In genomic region chr14:34875031-34875922, GRCh38 we compare ENCODE assay signal across 8 cellular contexts. TPM values are rescaled to one million over a fixed set of nuclear protein-coding genes. Genes with fewer than 3 reads are reported as not detected.
DNase-seq lines count a peak whose midpoint lies in the region; ATAC-seq and TF ChIP-seq lines count a peak whose summit lies in the region.

TSS of gene BAZ1A (minus strand) at chr14:34875360. CDS start at chr14:34874604, 756 bp downstream.

- DNase-seq in HFFc6 (peak; percentile 93), NCI-H1048 (lab: John Stamatoyannopoulos, UW) (peak; percentile 74), SK-N-MC (ENCODE audit: low read depth, low spot score) (peak; percentile 79), Right ventricle myocardium inferior (ENCODE audit: missing footprints) (peak; percentile 80), osteocyte (ENCODE audit: extremely low spot score, unreplicated experiment) (peak; percentile 89), type B pancreatic cell (ENCODE audit: extremely low spot score, unreplicated experiment) (peak; percentile 83)
- DNase-seq in activated naive CD8-positive, alpha-beta T cell treated with anti-CD3 and anti-CD28 coated beads, Interleukin-2, amount 50 U/mL, for 24 hours: peak; percentile 48

- intact Hi-C loops in Right ventricle myocardium inferior (cut with DNase I): loop anchor here (2.0 to 10.0 kb wide), 2 partner anchors 108 to 250 kb away; partner anchors contain the start of genes PPP2R3C, PRORP and SRP54

- no peaks in the 10 kb centered on the region for H3K9me3 ChIP-seq in SK-N-MC (ENCODE audit: low read depth, low read length)

- H3K4me3 ChIP-seq in GM08714 (ENCODE audit: low read length) (peak within 1 kb of the TSS; percentile 78), SK-N-MC (peak within 1 kb of the TSS; percentile 86)

- H3K9me3 Mint-ChIP-seq in HFFc6 (no peaks in the 10 kb centered on the region), osteocyte (ENCODE audit: unreplicated experiment) (no peaks in the 10 kb centered on the region), type B pancreatic cell (no peaks in the 10 kb centered on the region)
- H3K9me3 Mint-ChIP-seq in activated naive CD8-positive, alpha-beta T cell treated with anti-CD3 and anti-CD28 coated beads, Interleukin-2, amount 50 U/mL, for 24 hours: no peaks in the 10 kb centered on the region

- ATAC-seq in activated naive CD8-positive, alpha-beta T cell treated with anti-CD3 and anti-CD28 coated beads, Interleukin-2, amount 50 U/mL, for 24 hours: peak; percentile 41
- peak; percentile 74 for ATAC-seq in Right ventricle myocardium inferior

- TF ChIP-seq CTCF in HFFc6 (IDR thresholded peaks at IDR 0.05): no peak
- peak; percentile 14 for TF ChIP-seq CTCF in osteocyte (IDR thresholded peaks at IDR 0.05)
- TF ChIP-seq CTCF in type B pancreatic cell (conservative IDR thresholded peaks at IDR 0.05): peak; percentile 55

- H3K4me3 Mint-ChIP-seq in HFFc6: peak within 1 kb of the TSS; percentile 96
- peak within 1 kb of the TSS; percentile 100 for H3K4me3 Mint-ChIP-seq in activated naive CD8-positive, alpha-beta T cell treated with anti-CD3 and anti-CD28 coated beads, Interleukin-2, amount 50 U/mL, for 24 hours
- H3K4me3 Mint-ChIP-seq in osteocyte (ENCODE audit: unreplicated experiment): peak within 1 kb of the TSS; percentile 99
- peak within 1 kb of the TSS; percentile 99 for H3K4me3 Mint-ChIP-seq in type B pancreatic cell

- H3K4me1 Mint-ChIP-seq in HFFc6 (ENCODE audit: low read depth) (peaks cover 26% of the 10 kb centered on the region), osteocyte (ENCODE audit: unreplicated experiment) (peaks cover 38% of the 10 kb centered on the region), type B pancreatic cell (ENCODE audit: unreplicated experiment) (peaks cover 17% of the 10 kb centered on the region)
- peaks cover 42% of the 10 kb centered on the region for H3K4me1 Mint-ChIP-seq in activated naive CD8-positive, alpha-beta T cell treated with anti-CD3 and anti-CD28 coated beads, Interleukin-2, amount 50 U/mL, for 24 hours

- H3K36me3 ChIP-seq in SK-N-MC (ENCODE audit: insufficient read depth, low read length): peaks cover 19% of the 10 kb centered on the region

- H3K27ac ChIP-seq in SK-N-MC: peak within 1 kb of the TSS; percentile 80

- H3K27me3 Mint-ChIP-seq in HFFc6 (ENCODE audit: insufficient read depth) (peaks cover 2% of the 10 kb centered on the region; the same call in 1 of the 2 replicates), osteocyte (ENCODE audit: unreplicated experiment) (no peaks in the 10 kb centered on the region), type B pancreatic cell (no peaks in the 10 kb centered on the region)
- H3K27me3 Mint-ChIP-seq in activated naive CD8-positive, alpha-beta T cell treated with anti-CD3 and anti-CD28 coated beads, Interleukin-2, amount 50 U/mL, for 24 hours: no peaks in the 10 kb centered on the region

- no peaks in the 10 kb centered on the region for H3K36me3 Mint-ChIP-seq in HFFc6 (ENCODE audit: low read depth)
- H3K36me3 Mint-ChIP-seq in activated naive CD8-positive, alpha-beta T cell treated with anti-CD3 and anti-CD28 coated beads, Interleukin-2, amount 50 U/mL, for 24 hours (ENCODE audit: low read depth): peaks cover 33% of the 10 kb centered on the region
- no peaks in the 10 kb centered on the region for H3K36me3 Mint-ChIP-seq in osteocyte (ENCODE audit: unreplicated experiment)
- H3K36me3 Mint-ChIP-seq in type B pancreatic cell: peaks cover 4% of the 10 kb centered on the region

- H3K9ac ChIP-seq in SK-N-MC (ENCODE audit: insufficient read length): peak within 1 kb of the TSS; percentile 93

- H3K27ac Mint-ChIP-seq in HFFc6: peak within 1 kb of the TSS; percentile 94
- peak within 1 kb of the TSS; percentile 100 for H3K27ac Mint-ChIP-seq in activated naive CD8-positive, alpha-beta T cell treated with anti-CD3 and anti-CD28 coated beads, Interleukin-2, amount 50 U/mL, for 24 hours
- peak within 1 kb of the TSS; percentile 99 for H3K27ac Mint-ChIP-seq in osteocyte (ENCODE audit: unreplicated experiment)
- H3K27ac Mint-ChIP-seq in type B pancreatic cell: peak within 1 kb of the TSS; percentile 100

RNA-seq across cellular contexts. Expression of gene BAZ1A, which starts in this region (rescaled TPM):
- total RNA-seq in HFFc6 (2021; fragmentation: NEBNext Ultra II Directional; extraction: Animal tissue kit (Norgen Biotek cat#: 25700)): 10 to 100 TPM; 23.1 to 29.5 (median 26.6) TPM
- total RNA-seq in Right ventricle myocardium inferior: 5.6 TPM
- total RNA-seq in osteocyte: 26.7 and 27.7 TPM in 2 replicates
- 27.0 and 28.2 TPM in 2 replicates for total RNA-seq in type B pancreatic cell (ENCODE audit: low replicate concordance)

Comparison
In these comparisons a context has a peak if more than half of its experiments do, and no peak if none do; other contexts are left out.
1. Peak in every context shown above with its lines: DNase-seq, ATAC-seq, H3K4me3 ChIP-seq and H3K27ac ChIP-seq.